18 cellular contexts compared by ENCODE assay signal in genomic region chr15:28079313-28079969, GRCh38. TPM values are rescaled to one million over a fixed set of nuclear protein-coding genes. Genes with fewer than 3 reads are reported as not detected.
DNase-seq lines count a peak whose midpoint lies in the region; ATAC-seq, FAIRE-seq and TF ChIP-seq lines count a peak whose summit lies in the region.
"Had no signal": no experiment of that assay in that cellular context is flagged by ENCODE, and none has a peak within 500 bp of the region (broad histone marks: within the 10 kb centered on the region; RNA-seq: fewer than 3 reads in every experiment).

No MANE protein-coding gene starts in this region.

- TF ChIP-seq EP300 in K562 (IDR thresholded peaks at IDR 0.05; ENCODE audit: low read length): no peak

- H3K27ac ChIP-seq in K562 (ENCODE audit: extremely low read depth, low read depth, low read length): no peak overlapping the region
- H3K27ac ChIP-seq: C4-2B had no signal

- no peak overlapping the region for H3K27ac Mint-ChIP-seq in stimulated activated memory B cell treated with anti-CD40 and anti-IgM and Interleukin-4, amounts not matched to agents 10 μg/mL and 1 μg/mL and 100 μg/mL, for 72 hours
- H3K27ac Mint-ChIP-seq: CD4-positive, alpha-beta memory T cell; HFFc6 had no signal

- peak; percentile 40; the same call in 1 of the 3 replicates for ATAC-seq in K562
- peak; percentile 49 for ATAC-seq in stimulated activated memory B cell treated with anti-CD40 and anti-IgM and Interleukin-4, amounts not matched to agents 10 μg/mL and 1 μg/mL and 100 μg/mL, for 72 hours

- DNase-seq in AG20443 (ENCODE audit: low spot score): peak; percentile 5
- no peak for DNase-seq in K562 (ENCODE audit: extremely low read depth in 1 of 4, low spot score in 3 of 4)
- DNase-seq in mesenteric fat pad (ENCODE audit: low spot score): peak; percentile 75
- no peak for DNase-seq in MV-4-11 (lab: John Stamatoyannopoulos, UW)
- DNase-seq in OCI-M2 (lab: John Stamatoyannopoulos, UW; ENCODE audit: unreplicated experiment): no peak
- no peak for DNase-seq in NCI-H510A (lab: John Stamatoyannopoulos, UW)
- DNase-seq: BE2C; CD4-positive, alpha-beta memory T cell; DMS79; GOT3; HFFc6 had no signal

- in situ Hi-C loops in K562 (cut with MboI): no loop called here

- H3K27me3 Mint-ChIP-seq in stimulated activated memory B cell treated with anti-CD40 and anti-IgM and Interleukin-4, amounts not matched to agents 10 μg/mL and 1 μg/mL and 100 μg/mL, for 72 hours: peaks cover 27% of the 10 kb centered on the region

- H4K20me1 ChIP-seq in K562 (replicated peaks; ENCODE audit: control insufficient read depth, insufficient read depth, low read length): no peaks in the 10 kb centered on the region

- no peak overlapping the region for H3K4me3 ChIP-seq in K562
- H3K4me3 ChIP-seq: HAP-1 had no signal

- intact Hi-C loops in K562 (cut with micrococcal nuclease): no loop called here

- no peaks in the 10 kb centered on the region for H3K36me3 ChIP-seq in K562 (ENCODE audit: control insufficient read depth, insufficient read depth, low read length)
- H3K36me3 ChIP-seq: BE2C, HAP-1 had no signal

- H3K9me3 Mint-ChIP-seq in stimulated activated memory B cell treated with anti-CD40 and anti-IgM and Interleukin-4, amounts not matched to agents 10 μg/mL and 1 μg/mL and 100 μg/mL, for 72 hours: no peaks in the 10 kb centered on the region
- H3K9me3 Mint-ChIP-seq: CD4-positive, alpha-beta memory T cell; HFFc6 had no signal

- no peak overlapping the region for H2AFZ ChIP-seq in K562 (ENCODE audit: low read depth, low read length)

- POLR2A ChIA-PET in K562 (lab: Yijun Ruan, JAX): interaction anchor here (0.7 kb wide), 1 partner anchor 122 kb away, joined by 3 read pairs; no protein-coding TSS in a partner anchor

- H3K27me3 ChIP-seq in K562 (ENCODE audit: control insufficient read depth in 2 of 2, insufficient read depth in 2 of 2, low read length in 2 of 2): peaks cover 10 to 29% of the 10 kb centered on the region in 2 experiments; a peak in 4 of 5 replicates
- H3K27me3 ChIP-seq: BE2C had no signal

- no TSS peak for BruUV-seq in K562 (replicated peaks; lab: Mats Ljungman, UMichigan)

- CTCF ChIA-PET in K562 (lab: Yijun Ruan, JAX; ENCODE audit: low intra/inter-chr PET ratio): no interaction called here

- H3K79me2 ChIP-seq in K562 (ENCODE audit: control insufficient read depth, insufficient read depth, low read length): no peaks in the 10 kb centered on the region

- 3% methylated on average over 9 of the region's 9 CpGs for WGBS in K562 (ENCODE audit: insufficient coverage, low coverage, missing lambda C conversion rate)

- TF ChIP-seq POLR2A in K562 (conservative IDR thresholded peaks at IDR 0.05): no peak

- H3K4me2 ChIP-seq in K562 (ENCODE audit: insufficient read depth, low read length): no peak overlapping the region

- no peaks in the 10 kb centered on the region for H3K36me3 Mint-ChIP-seq in stimulated activated memory B cell treated with anti-CD40 and anti-IgM and Interleukin-4, amounts not matched to agents 10 μg/mL and 1 μg/mL and 100 μg/mL, for 72 hours
- H3K36me3 Mint-ChIP-seq: CD4-positive, alpha-beta memory T cell had no signal

- no peaks in the 10 kb centered on the region for H3K4me1 Mint-ChIP-seq in stimulated activated memory B cell treated with anti-CD40 and anti-IgM and Interleukin-4, amounts not matched to agents 10 μg/mL and 1 μg/mL and 100 μg/mL, for 72 hours
- H3K4me1 Mint-ChIP-seq: CD4-positive, alpha-beta memory T cell had no signal

- no peaks in the 10 kb centered on the region; the same call in 1 of the 2 replicates for H3K9me3 ChIP-seq in K562 (replicated peaks; ENCODE audit: control insufficient read depth, insufficient read depth, low read depth, low read length)
- H3K9me3 ChIP-seq: BE2C, HAP-1 had no signal

- H3K9me1 ChIP-seq in K562 (ENCODE audit: control insufficient read depth, insufficient read depth, low read length): no peaks in the 10 kb centered on the region

- no peak overlapping the region for H3K4me3 Mint-ChIP-seq in stimulated activated memory B cell treated with anti-CD40 and anti-IgM and Interleukin-4, amounts not matched to agents 10 μg/mL and 1 μg/mL and 100 μg/mL, for 72 hours
- H3K4me3 Mint-ChIP-seq: CD4-positive, alpha-beta memory T cell; HFFc6 had no signal

- FAIRE-seq in K562 (lab: Jason Lieb, UNC): no peak
- FAIRE-seq: GM12891, GM19239 had no signal

- no peak for TF ChIP-seq RAD21 in K562 (CRISPR knock-in tag; conservative IDR thresholded peaks at IDR 0.05 in 1 of 2, IDR thresholded peaks at IDR 0.05 in 1 of 2)

- H3K4me1 ChIP-seq in K562 (replicated peaks in 1 of 2; ENCODE audit: control insufficient read depth in 2 of 2, insufficient read depth in 2 of 2, low read length in 2 of 2): no peaks in the 10 kb centered on the region
- H3K4me1 ChIP-seq: BE2C, HAP-1 had no signal

- H3K9ac ChIP-seq in K562 (ENCODE audit: insufficient read depth in 1 of 2, low read depth in 2 of 2, low read length in 2 of 2): no peak overlapping the region

- no peak for TF ChIP-seq CTCF in K562 (IDR thresholded peaks at IDR 0.05 in 2 of 3, conservative IDR thresholded peaks at IDR 0.05 in 1 of 3; ENCODE audit: insufficient read depth in 2 of 3, low read depth in 1 of 3, low read length in 3 of 3)

TF ChIP-seq in K562, 482 proteins besides CTCF, POLR2A, EP300 and RAD21:
- no peak for TF ChIP-seq TAF15 (IDR thresholded peaks at IDR 0.05; ENCODE audit: low read depth, low read length)
- TF ChIP-seq ZNF584 (CRISPR knock-in tag; IDR thresholded peaks at IDR 0.05; ENCODE audit: low read depth): no peak
- no peak for TF ChIP-seq ZNF75A (CRISPR knock-in tag; IDR thresholded peaks at IDR 0.05)

RNA-seq across cellular contexts. Expression of gene OCA2, which starts 19.7 kb away (rescaled TPM):
- 1.2 and 2.4 TPM in 2 replicates for total RNA-seq in K562 (2011; cell fraction: chromatin; rRNA removed; ENCODE audit: low replicate concordance)
- 1.5 and 1.6 TPM in 2 replicates for total RNA-seq in K562 (2011; cell fraction: nucleolus; rRNA removed)
- total RNA-seq in K562 (2011; cell fraction: nucleoplasm; rRNA removed): 1.1 and 1.3 TPM in 2 replicates
- total RNA-seq in K562 (2014; rRNA removed) (0.09 and 0.24 TPM in 2 replicates), K562 (2014; rRNA removed; fragmentation: Illumina TruSeq; extraction: Trizol) (0.06 and 0.36 TPM in 2 replicates), K562 (2015; rRNA removed; fragmentation: Illumina TruSeq; extraction: Trizol) (0.14 and 0.26 TPM in 2 replicates), K562 (2021) (0.47 and 1.5 TPM in 2 replicates), mesenteric fat pad (not detected)
- polyA plus RNA-seq in K562 (2011; rRNA removed) (0.59 and 0.61 TPM in 2 replicates), K562 (2014; fragmentation: Illumina TruSeq; extraction: Trizol) (0.19 and 0.21 TPM in 2 replicates), K562 (2014; fragmentation: Nextera tagmentation; extraction: Ambion mirVana) (under 1 TPM in 1 of 2 experiments, not detected in 1; 0.07 TPM), K562 (2014; rRNA removed) (0.13 and 0.57 TPM in 2 replicates)
- polyA plus RNA-seq in K562 (2011; cell fraction: cytosol; rRNA removed): 0.27 and 0.31 TPM in 2 replicates
- polyA plus RNA-seq in K562 (2011; cell fraction: nucleus; rRNA removed): 1.2 and 1.4 TPM in 2 replicates
- polyA plus RNA-seq in K562 (2012): 0.33 and 0.47 TPM in 2 replicates
- polyA minus RNA-seq in K562 (2011; rRNA and poly(A)+ RNA removed): 0.42 and 0.63 TPM in 2 replicates
- not detected in 2 replicates for polyA minus RNA-seq in K562 (2011; cell fraction: cytosol; rRNA and poly(A)+ RNA removed)
- polyA minus RNA-seq in K562 (2011; cell fraction: nucleus; rRNA and poly(A)+ RNA removed): 0.67 TPM in 2 replicates
- total RNA-seq: A172; CD4-positive, alpha-beta memory T cell; HFFc6; HT1080 had no signal
- polyA plus RNA-seq: CD4-positive, alpha-beta memory T cell had no signal

Comparison
In these comparisons a context has a peak if more than half of its experiments do, and no peak if none do; other contexts are left out.
1. DNase-seq: peak in AG20443 (single experiment) and mesenteric fat pad (single experiment); none in K562 (0 of 4), MV-4-11 (single experiment), OCI-M2 (single experiment) and NCI-H510A (single experiment).